8 cellular contexts compared by ENCODE assay signal in genomic region chr9:134413890-134414731, GRCh38.
A peak's percentile ranks its signal among the peaks of the same experiment; 100 is the strongest.
DNase-seq lines count a peak whose midpoint lies in the region; ATAC-seq, FAIRE-seq and TF ChIP-seq lines count a peak whose summit lies in the region.

No MANE protein-coding gene starts in this region.

- DNase-seq in ACHN (peak; percentile 29), NCI-H1436 (lab: John Stamatoyannopoulos, UW) (peak; percentile 67), astrocyte of the spinal cord (ENCODE audit: low read depth, low spot score) (peak; percentile 89), left kidney (ENCODE audit: low read depth, low spot score) (peak; percentile 97), cortex of kidney (lab: John Stamatoyannopoulos, UW) (no peak), GM12891 (ENCODE audit: insufficient read length, low spot score) (no peak)
- no peak for DNase-seq in stimulated activated CD4-positive, alpha-beta T cell treated with anti-CD3 and anti-CD28 coated beads, Interleukin-12 subunit alpha, Interleukin-12 subunit beta, amount 100 ng/mL, for 4 hours

- no peak for TF ChIP-seq CTCF in astrocyte of the spinal cord (IDR thresholded peaks at IDR 0.05; ENCODE audit: low read depth, low read length)

- H3K4me3 ChIP-seq in astrocyte of the spinal cord (ENCODE audit: low read depth, low read length), result no peak overlapping the region

- no peak for FAIRE-seq in GM12891 (lab: Jason Lieb, UNC)

- TF ChIP-seq POLR2A in GM12891 (IDR thresholded peaks at IDR 0.05; ENCODE audit: low read depth, low read length), result no peak

- no peak for ATAC-seq in HG02973 (IDR thresholded peaks at IDR 0.05; ENCODE audit: unreplicated experiment)

- in situ Hi-C loops in ACHN (cut with HindIII; ENCODE audit: low pct_ligation_motif_present, low pct_unique_long_range_greater_than_20kb, low sequenced_read_pairs) (no loop called here), astrocyte of the spinal cord (cut with HindIII; ENCODE audit: low sequenced_read_pairs) (no loop called here)

TF ChIP-seq in GM12891, 5 proteins besides CTCF, POLR2A, EP300 and RAD21:
- TF ChIP-seq POU2F2 (IDR thresholded peaks at IDR 0.05; ENCODE audit: low read depth, low read length), result no peak

Comparison
In these comparisons a context has a peak if more than half of its experiments do, and no peak if none do; other contexts are left out.
1. DNase-seq: peak in ACHN (single experiment), NCI-H1436 (single experiment), astrocyte of the spinal cord (single experiment) and left kidney (single experiment); none in cortex of kidney (single experiment), GM12891 (single experiment) and stimulated activated CD4-positive, alpha-beta T cell treated with anti-CD3 and anti-CD28 coated beads, Interleukin-12 subunit alpha, Interleukin-12 subunit beta, amount 100 ng/mL, for 4 hours (single experiment).